ENCODE assay signal across 20 cellular contexts in genomic region chr11:3052567-3052966, GRCh38. TPM values are rescaled to one million over a fixed set of nuclear protein-coding genes. Genes with fewer than 3 reads are reported as not detected.
A peak's percentile ranks its signal among the peaks of the same experiment; 100 is the strongest.
DNase-seq lines count a peak whose midpoint lies in the region; ATAC-seq and TF ChIP-seq lines count a peak whose summit lies in the region.
"Had no signal": no experiment of that assay in that cellular context is flagged by ENCODE, and none has a peak within 500 bp of the region (broad histone marks: within the 10 kb centered on the region; RNA-seq: fewer than 3 reads in every experiment).

No MANE protein-coding gene starts in this region.

- peaks cover 32% of the 10 kb centered on the region for H3K36me3 Mint-ChIP-seq in activated naive CD4-positive, alpha-beta T cell treated with anti-CD3 and anti-CD28 coated beads, Interleukin-2, amount 10 ng/mL, durations not matched to agents 7 days and 5 days
- H3K36me3 Mint-ChIP-seq in endothelial cell (ENCODE audit: low read depth, unreplicated experiment), result peaks cover 5% of the 10 kb centered on the region
- H3K36me3 Mint-ChIP-seq: IgD-negative memory B cell had no signal

- no peak overlapping the region for H3K4me3 ChIP-seq in subcutaneous abdominal adipose tissue (ENCODE audit: low read depth in 1 of 5, low read length in 5 of 5)
- H3K4me3 ChIP-seq: adrenal gland, esophagus muscularis mucosa, upper lobe of right lung had no signal

- no peaks in the 10 kb centered on the region for H3K27me3 Mint-ChIP-seq in activated naive CD4-positive, alpha-beta T cell treated with anti-CD3 and anti-CD28 coated beads, Interleukin-2, amount 10 ng/mL, durations not matched to agents 7 days and 5 days
- peaks cover 14% of the 10 kb centered on the region for H3K27me3 Mint-ChIP-seq in endothelial cell (ENCODE audit: unreplicated experiment)
- H3K27me3 Mint-ChIP-seq: CD8-positive, alpha-beta memory T cell; IgD-negative memory B cell; naive thymus-derived CD8-positive, alpha-beta T cell had no signal

- peak overlapping the region; percentile 77 for H3K27ac ChIP-seq in subcutaneous abdominal adipose tissue (ENCODE audit: low read depth, low read length)
- H3K27ac ChIP-seq: adrenal gland, upper lobe of right lung had no signal

- peaks cover 50% of the 10 kb centered on the region for H3K4me1 Mint-ChIP-seq in activated naive CD4-positive, alpha-beta T cell treated with anti-CD3 and anti-CD28 coated beads, Interleukin-2, amount 10 ng/mL, durations not matched to agents 7 days and 5 days
- H3K4me1 Mint-ChIP-seq in endothelial cell (ENCODE audit: unreplicated experiment), result no peaks in the 10 kb centered on the region

- no peaks in the 10 kb centered on the region for H3K9me3 ChIP-seq in subcutaneous abdominal adipose tissue (ENCODE audit: control insufficient read depth in 5 of 5, low read length in 5 of 5)
- H3K9me3 ChIP-seq: adrenal gland, esophagus muscularis mucosa, upper lobe of right lung had no signal

- H3K36me3 ChIP-seq in subcutaneous abdominal adipose tissue (ENCODE audit: control insufficient read depth in 5 of 5, insufficient read depth in 5 of 5, low read length in 5 of 5), result peaks cover 0 to 16% (median 11%) of the 10 kb centered on the region in 5 donors
- H3K36me3 ChIP-seq: adrenal gland had no signal

- H3K9me3 Mint-ChIP-seq in activated naive CD4-positive, alpha-beta T cell treated with anti-CD3 and anti-CD28 coated beads, Interleukin-2, amount 10 ng/mL, durations not matched to agents 7 days and 5 days, result no peaks in the 10 kb centered on the region
- no peaks in the 10 kb centered on the region for H3K9me3 Mint-ChIP-seq in endothelial cell (ENCODE audit: unreplicated experiment)
- H3K9me3 Mint-ChIP-seq: activated T-helper 1 cell treated with anti-CD3 and anti-CD28 coated beads, Interleukin-12 subunit alpha, Interleukin-12 subunit beta, Interleukin-2, Interleukin-4 antibody, amounts not matched to agents 30 ng/mL and 10 ng/mL and 1 ng/mL, durations not matched to agents 14 hours and 24 hours and 36 hours; CD8-positive, alpha-beta memory T cell; IgD-negative memory B cell; naive thymus-derived CD8-positive, alpha-beta T cell had no signal

- H3K4me1 ChIP-seq in subcutaneous abdominal adipose tissue (ENCODE audit: control insufficient read depth in 5 of 5, insufficient read depth in 5 of 5, low read length in 5 of 5), result peaks cover 27 to 86% (median 59%) of the 10 kb centered on the region in 5 donors

- no peak for TF ChIP-seq CTCF in endothelial cell (IDR thresholded peaks at IDR 0.05; ENCODE audit: unreplicated experiment)

- no peak overlapping the region for H3K4me3 Mint-ChIP-seq in activated naive CD4-positive, alpha-beta T cell treated with anti-CD3 and anti-CD28 coated beads, Interleukin-2, amount 10 ng/mL, durations not matched to agents 7 days and 5 days
- peak overlapping the region; percentile 73 for H3K4me3 Mint-ChIP-seq in endothelial cell (ENCODE audit: unreplicated experiment)
- H3K4me3 Mint-ChIP-seq: activated T-helper 1 cell treated with anti-CD3 and anti-CD28 coated beads, Interleukin-12 subunit alpha, Interleukin-12 subunit beta, Interleukin-2, Interleukin-4 antibody, amounts not matched to agents 30 ng/mL and 10 ng/mL and 1 ng/mL, durations not matched to agents 14 hours and 24 hours and 36 hours; CD8-positive, alpha-beta memory T cell had no signal

- CTCF ChIA-PET in activated naive CD4-positive, alpha-beta T cell treated with anti-CD3 and anti-CD28 coated beads, Interleukin-2, amount 10 ng/mL, durations not matched to agents 7 days and 5 days (lab: Charles Lee), result no interaction called here

- peak overlapping the region; percentile 19 for H3K27ac Mint-ChIP-seq in activated naive CD4-positive, alpha-beta T cell treated with anti-CD3 and anti-CD28 coated beads, Interleukin-2, amount 10 ng/mL, durations not matched to agents 7 days and 5 days
- H3K27ac Mint-ChIP-seq in endothelial cell (ENCODE audit: unreplicated experiment), result no peak overlapping the region

- H3K27me3 ChIP-seq in subcutaneous abdominal adipose tissue (ENCODE audit: control insufficient read depth in 5 of 5, insufficient read depth in 4 of 5, low read length in 5 of 5), result no peaks in the 10 kb centered on the region
- H3K27me3 ChIP-seq: adrenal gland, esophagus muscularis mucosa, upper lobe of right lung had no signal

- H3K9ac ChIP-seq in subcutaneous abdominal adipose tissue (ENCODE audit: low read length in 5 of 5), result no peak overlapping the region

- ATAC-seq in GM18498 (IDR thresholded peaks at IDR 0.05; ENCODE audit: unreplicated experiment) (no peak), GM21786 (IDR thresholded peaks at IDR 0.05; ENCODE audit: unreplicated experiment) (no peak)
- ATAC-seq: stimulated activated naive CD8-positive, alpha-beta T cell treated with anti-CD3 and anti-CD28 coated beads, Interleukin-15, Interleukin-2, amounts not matched to agents 100 U/mL and 50 U/mL, for 24 hours; upper lobe of right lung had no signal

- DNase-seq in activated naive CD4-positive, alpha-beta T cell treated with anti-CD3 and anti-CD28 coated beads, Interleukin-2, amount 10 ng/mL, durations not matched to agents 7 days and 5 days, result no peak
- DNase-seq in activated naive CD4-positive, alpha-beta T cell treated with anti-CD3 and anti-CD28 coated beads, Interleukin-2, amount 50 U/mL, for 16 hours, result no peak
- peak; percentile 77 for DNase-seq in NCI-H2227 (lab: John Stamatoyannopoulos, UW; ENCODE audit: unreplicated experiment)
- DNase-seq in endothelial cell (ENCODE audit: low spot score), result no peak
- DNase-seq in NCI-H82 treated with DMSO at 0.1 percent for 48 hours (lab: John Stamatoyannopoulos, UW; ENCODE audit: unreplicated experiment), result no peak
- DNase-seq: ACHN; activated CD4-positive, alpha-beta T cell treated with anti-CD3 and anti-CD28 coated beads, Interleukin-2, amount 50 U/mL, for 1 hour; adrenal gland; CD8-positive, alpha-beta memory T cell; MV-4-11; stimulated activated CD4-positive, alpha-beta T cell treated with anti-CD3 and anti-CD28 coated beads, Interleukin-15, amount 100 ng/mL, for 24 hours; stimulated activated naive CD8-positive, alpha-beta T cell treated with anti-CD3 and anti-CD28 coated beads, Interleukin-15, Interleukin-2, amounts not matched to agents 100 U/mL and 50 U/mL, for 24 hours; upper lobe of right lung had no signal

RNA-seq across cellular contexts. Expression of gene CARS1, which starts 4.7 kb away (rescaled TPM):
- 47.6 TPM for total RNA-seq in endothelial cell (ENCODE audit: unreplicated experiment)
